Comparison of ENCODE assay signal across 11 cellular contexts in the genomic region with DNA sequence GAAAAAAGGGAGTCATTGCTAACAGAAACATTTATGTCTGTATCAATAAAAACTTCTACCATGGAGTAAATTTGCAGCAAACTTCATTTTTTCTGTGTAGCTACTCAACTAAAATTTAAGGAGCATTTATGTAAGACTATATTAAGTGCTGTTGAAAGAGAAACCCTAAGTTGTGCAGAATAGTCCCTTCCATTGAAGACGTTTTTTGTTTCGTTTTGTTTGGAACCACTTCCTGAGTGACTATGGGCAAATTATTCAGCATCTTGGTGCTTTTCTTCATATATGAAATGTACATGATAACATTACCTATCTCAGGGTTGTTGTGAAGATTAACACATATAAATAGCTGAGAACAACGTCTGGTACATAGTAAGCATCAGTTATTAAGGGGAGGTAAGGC. TPM values are rescaled to one million over a fixed set of nuclear protein-coding genes. Genes with fewer than 3 reads are reported as not detected.
DNase-seq lines count a peak whose midpoint lies in the region; ATAC-seq and TF ChIP-seq lines count a peak whose summit lies in the region.
"Had no signal": no experiment of that assay in that cellular context is flagged by ENCODE, and none has a peak within 500 bp of the region (broad histone marks: within the 10 kb centered on the region; RNA-seq: fewer than 3 reads in every experiment).

No MANE protein-coding gene starts in this region.

- TF ChIP-seq CTCF in testis (IDR thresholded peaks at IDR 0.05) = no peak

- TF ChIP-seq POLR2A in testis (IDR thresholded peaks at IDR 0.05) = no peak

- 72 to 86% methylated on average over 3 of the region's 3 CpGs for WGBS in testis, 2 donors

- H3K4me1 ChIP-seq in testis = no peaks in the 10 kb centered on the region

- H3K27ac ChIP-seq in testis = no peak overlapping the region

- ATAC-seq in GM18867 (IDR thresholded peaks at IDR 0.05; ENCODE audit: unreplicated experiment) (peak; percentile 71), GM21390 (IDR thresholded peaks at IDR 0.05; ENCODE audit: unreplicated experiment) (peak; percentile 85), HG03064 (IDR thresholded peaks at IDR 0.05; ENCODE audit: low read depth, unreplicated experiment) (peak; percentile 90)
- peak; percentile 50 for ATAC-seq in activated T-helper 17 cell treated with anti-CD3 and anti-CD28 coated beads, Interleukin-2, amount 50 U/mL, for 72 hours (replicated peaks)

- peak overlapping the region; percentile 71 for H3K27ac Mint-ChIP-seq in activated T-helper 17 cell treated with anti-CD3 and anti-CD28 coated beads, Interleukin-2, amount 50 U/mL, for 72 hours

- H3K27me3 Mint-ChIP-seq in activated T-helper 17 cell treated with anti-CD3 and anti-CD28 coated beads, Interleukin-2, amount 50 U/mL, for 72 hours = no peaks in the 10 kb centered on the region

- H3K36me3 ChIP-seq in testis (ENCODE audit: low read depth, missing control alignments) = no peaks in the 10 kb centered on the region

- H3K4me1 Mint-ChIP-seq in activated T-helper 17 cell treated with anti-CD3 and anti-CD28 coated beads, Interleukin-2, amount 50 U/mL, for 72 hours = peaks cover 18% of the 10 kb centered on the region

- H3K36me3 Mint-ChIP-seq in activated T-helper 17 cell treated with anti-CD3 and anti-CD28 coated beads, Interleukin-2, amount 50 U/mL, for 72 hours (ENCODE audit: low read depth) = peaks cover 77% of the 10 kb centered on the region

- peaks cover 5% of the 10 kb centered on the region for H3K9me3 Mint-ChIP-seq in activated T-helper 17 cell treated with anti-CD3 and anti-CD28 coated beads, Interleukin-2, amount 50 U/mL, for 72 hours

- H3K9me3 ChIP-seq in testis = no peaks in the 10 kb centered on the region

- no peak for DNase-seq in LoVo (ENCODE audit: low spot score)
- no peak for DNase-seq in RPMI8226
- no peak for DNase-seq in testis
- DNase-seq: activated T-cell treated with anti-CD3 and anti-CD28 coated beads, Interleukin-2, amount 50 U/mL, for 48 hours; DMS153; foreskin melanocyte; NCI-H510A treated with DMSO at 0.1 percent for 48 hours had no signal

- intact Hi-C loops in testis (cut with DNase I; ENCODE audit: low total_unique reads) = no loop called here

- no peak overlapping the region for H3K4me3 ChIP-seq in testis

- H3K4me3 Mint-ChIP-seq in activated T-helper 17 cell treated with anti-CD3 and anti-CD28 coated beads, Interleukin-2, amount 50 U/mL, for 72 hours = peak overlapping the region; percentile 57

- H3K27me3 ChIP-seq in testis = no peaks in the 10 kb centered on the region

RNA-seq across cellular contexts. Expression of a gene that starts 24.3 kb away (rescaled TPM):
- 10 to 100 TPM; 23.5 to 28.2 TPM for total RNA-seq in activated T-helper 17 cell treated with anti-CD3 and anti-CD28 coated beads, Interleukin-2, amount 50 U/mL, for 72 hours
- total RNA-seq in testis = 10 to 100 TPM; 56.3 to 59.7 TPM
- 267 TPM for polyA plus RNA-seq in testis (ENCODE audit: insufficient read depth, low read depth, low replicate concordance)
